8 cellular contexts compared by ENCODE assay signal in genomic region chr19:55601127-55601526, GRCh38. TPM values are rescaled to one million over a fixed set of nuclear protein-coding genes. Genes with fewer than 3 reads are reported as not detected.
DNase-seq lines count a peak whose midpoint lies in the region; ATAC-seq, FAIRE-seq and TF ChIP-seq lines count a peak whose summit lies in the region.

No MANE protein-coding gene starts in this region.

- no peaks in the 10 kb centered on the region for H3K27me3 ChIP-seq in HL-60 (ENCODE audit: insufficient read depth, poor library complexity, severe bottlenecking)
- no peaks in the 10 kb centered on the region for H3K27me3 ChIP-seq in right cardiac atrium (ENCODE audit: control insufficient read depth, insufficient read depth)
- no peaks in the 10 kb centered on the region for H3K27me3 ChIP-seq in smooth muscle cell (ENCODE audit: low read depth)

- CTCF ChIA-PET in activated CD4-positive, alpha-beta memory T cell treated with anti-CD3 and anti-CD28 coated beads for 36 hours (lab: Charles Lee): no interaction called here

- peak overlapping the region; percentile 86 for H3K27ac Mint-ChIP-seq in activated CD4-positive, alpha-beta memory T cell treated with anti-CD3 and anti-CD28 coated beads for 36 hours

- H3K4me1 ChIP-seq in right cardiac atrium (ENCODE audit: control insufficient read depth, insufficient read depth, low read length) (no peaks in the 10 kb centered on the region), smooth muscle cell (ENCODE audit: low read depth) (peaks cover 8% of the 10 kb centered on the region)

- H2AFZ ChIP-seq in smooth muscle cell (ENCODE audit: low read depth): no peak overlapping the region

- POLR2A ChIA-PET in activated CD4-positive, alpha-beta memory T cell treated with anti-CD3 and anti-CD28 coated beads for 36 hours (lab: Charles Lee): no interaction called here

- peaks cover 28% of the 10 kb centered on the region for H3K4me1 Mint-ChIP-seq in activated CD4-positive, alpha-beta memory T cell treated with anti-CD3 and anti-CD28 coated beads for 36 hours (ENCODE audit: low read depth)

- ATAC-seq in right cardiac atrium (no peak), HG03045 (IDR thresholded peaks at IDR 0.05; ENCODE audit: unreplicated experiment) (no peak), GM18861 (IDR thresholded peaks at IDR 0.05; ENCODE audit: unreplicated experiment) (no peak), GM21447 (IDR thresholded peaks at IDR 0.05; ENCODE audit: unreplicated experiment) (no peak)

- TF ChIP-seq POLR2A in GM12892 (IDR thresholded peaks at IDR 0.05; ENCODE audit: low read depth, low read length): no peak

- intact Hi-C loops in activated CD4-positive, alpha-beta memory T cell treated with anti-CD3 and anti-CD28 coated beads for 36 hours (cut with micrococcal nuclease): no loop called here
- intact Hi-C loops in right cardiac atrium (cut with DNase I): loop anchor here in 1 of 4 donors (10.0 kb wide), 1 partner anchor 86 kb away; no protein-coding TSS in a partner anchor

- H3K4me2 ChIP-seq in smooth muscle cell: peak overlapping the region; percentile 78

- H3K27ac ChIP-seq in HL-60 (replicated peaks) (peak overlapping the region; percentile 97), right cardiac atrium (ENCODE audit: low read length) (peak overlapping the region; percentile 76), smooth muscle cell (ENCODE audit: low read depth) (peak overlapping the region; percentile 96)

- H3K4me3 Mint-ChIP-seq in activated CD4-positive, alpha-beta memory T cell treated with anti-CD3 and anti-CD28 coated beads for 36 hours: peak overlapping the region; percentile 84

- H3K4me3 ChIP-seq in HL-60 (replicated peaks; ENCODE audit: insufficient read depth, low read length) (peak overlapping the region; percentile 65), right cardiac atrium (ENCODE audit: low read length) (peak overlapping the region; percentile 71), smooth muscle cell (peak overlapping the region; percentile 94)

- no peak for FAIRE-seq in GM12892 (lab: Jason Lieb, UNC)

- no peaks in the 10 kb centered on the region for H3K79me2 ChIP-seq in smooth muscle cell (ENCODE audit: low read depth)

- no peaks in the 10 kb centered on the region for H3K9me3 Mint-ChIP-seq in activated CD4-positive, alpha-beta memory T cell treated with anti-CD3 and anti-CD28 coated beads for 36 hours

- H3K36me3 Mint-ChIP-seq in activated CD4-positive, alpha-beta memory T cell treated with anti-CD3 and anti-CD28 coated beads for 36 hours: peaks cover 18% of the 10 kb centered on the region

- peaks cover 16% of the 10 kb centered on the region for H3F3A ChIP-seq in smooth muscle cell (ENCODE audit: low read depth)

- DNase-seq in HL-60 (ENCODE audit: low read depth in 1 of 2, low spot score in 1 of 2) (no peak), right cardiac atrium (no peak), smooth muscle cell (lab: John Stamatoyannopoulos, UW; ENCODE audit: unreplicated experiment) (no peak), GM12892 (ENCODE audit: insufficient read length) (no peak)
- DNase-seq in activated CD4-positive, alpha-beta memory T cell treated with anti-CD3 and anti-CD28 coated beads for 36 hours: no peak

- TF ChIP-seq CTCF in HL-60 (IDR thresholded peaks at IDR 0.05; ENCODE audit: insufficient read depth, low read length) (no peak), smooth muscle cell (IDR thresholded peaks at IDR 0.05; ENCODE audit: borderline replicate concordance, insufficient read depth, poor library complexity, severe bottlenecking) (no peak)

- no peaks in the 10 kb centered on the region for H3K36me3 ChIP-seq in smooth muscle cell (ENCODE audit: low read depth)

- no peaks in the 10 kb centered on the region for H3K27me3 Mint-ChIP-seq in activated CD4-positive, alpha-beta memory T cell treated with anti-CD3 and anti-CD28 coated beads for 36 hours

- WGBS in right cardiac atrium: 77% methylated on average over 6 of the region's 6 CpGs
- WGBS in smooth muscle cell (ENCODE audit: low lambda C conversion rate): 79% methylated on average over 6 of the region's 6 CpGs

- H3K9me3 ChIP-seq in right cardiac atrium (ENCODE audit: control insufficient read depth, low read length) (no peaks in the 10 kb centered on the region), smooth muscle cell (replicated peaks; ENCODE audit: low read depth) (no peaks in the 10 kb centered on the region)

- no peaks in the 10 kb centered on the region for H4K20me1 ChIP-seq in smooth muscle cell (ENCODE audit: low read depth)

- H3K9ac ChIP-seq in smooth muscle cell (ENCODE audit: low read depth): no peak overlapping the region

RNA-seq across cellular contexts. Expression of gene ZNF524, which starts 1.0 kb away (rescaled TPM):
- total RNA-seq in activated CD4-positive, alpha-beta memory T cell treated with anti-CD3 and anti-CD28 coated beads for 36 hours: 10 to 100 TPM; 21.5 to 25.1 TPM
- total RNA-seq in right cardiac atrium (10 to 100 TPM; 11.4 to 18.5 (median 17.5) TPM), smooth muscle cell (16.3 and 20.1 TPM in 2 replicates)
- polyA plus RNA-seq in right cardiac atrium (27.1 TPM), smooth muscle cell (13.3 and 19.4 TPM in 2 replicates)
- polyA plus RNA-seq in GM12892 (2012; ENCODE audit: missing spikeins): 1.8 TPM

RNA-seq across cellular contexts. Expression of gene FIZ1, which starts 1.8 kb away (rescaled TPM):
- total RNA-seq in activated CD4-positive, alpha-beta memory T cell treated with anti-CD3 and anti-CD28 coated beads for 36 hours: 10 to 100 TPM; 13.8 to 13.9 TPM
- total RNA-seq in right cardiac atrium: 10 to 100 TPM; 17.5 to 20.0 (median 18.4) TPM
- 16.3 TPM for polyA plus RNA-seq in right cardiac atrium
- total RNA-seq in smooth muscle cell: 4.6 and 10.4 TPM in 2 replicates
- polyA plus RNA-seq in smooth muscle cell: 16.8 and 17.7 TPM in 2 replicates
- polyA plus RNA-seq in GM12892 (2012; ENCODE audit: missing spikeins): 2.5 TPM

RNA-seq across cellular contexts. Expression of gene ZNF865, which starts 4.3 kb away (rescaled TPM):
- total RNA-seq in activated CD4-positive, alpha-beta memory T cell treated with anti-CD3 and anti-CD28 coated beads for 36 hours: 10 to 100 TPM; 12.0 to 13.3 TPM
- 10 to 100 TPM; 19.4 to 20.8 (median 20.2) TPM for total RNA-seq in right cardiac atrium
- polyA plus RNA-seq in right cardiac atrium: 17.2 TPM
- 3.0 and 3.8 TPM in 2 replicates for total RNA-seq in smooth muscle cell
- polyA plus RNA-seq in smooth muscle cell: 1.2 and 2.0 TPM in 2 replicates
- 1.7 TPM for polyA plus RNA-seq in GM12892 (2012; ENCODE audit: missing spikeins)

RNA-seq across cellular contexts. Expression of gene ZNF579, which starts 20.5 kb away (rescaled TPM):
- total RNA-seq in activated CD4-positive, alpha-beta memory T cell treated with anti-CD3 and anti-CD28 coated beads for 36 hours: 1 to 10 TPM; 6.6 to 6.7 TPM
- total RNA-seq in right cardiac atrium: 10 to 100 TPM; 12.4 to 15.5 (median 14.2) TPM
- 10.2 TPM for polyA plus RNA-seq in right cardiac atrium
- 4.2 TPM in 2 replicates for total RNA-seq in smooth muscle cell
- 15.1 and 15.8 TPM in 2 replicates for polyA plus RNA-seq in smooth muscle cell
- polyA plus RNA-seq in GM12892 (2012; ENCODE audit: missing spikeins): 1.5 TPM

RNA-seq across cellular contexts. Expression of gene ZNF784, which starts 23.2 kb away (rescaled TPM):
- 1 to 10 TPM; 3.9 to 4.4 TPM for total RNA-seq in activated CD4-positive, alpha-beta memory T cell treated with anti-CD3 and anti-CD28 coated beads for 36 hours
- total RNA-seq in right cardiac atrium (10 to 100 TPM; 11.5 to 16.3 (median 13.3) TPM), smooth muscle cell (3.1 and 3.8 TPM in 2 replicates)
- polyA plus RNA-seq in right cardiac atrium (13.0 TPM), smooth muscle cell (7.2 and 7.3 TPM in 2 replicates)
- polyA plus RNA-seq in GM12892 (2012; ENCODE audit: missing spikeins): 2.5 TPM
